25 cellular contexts compared by ENCODE assay signal in the genomic region with DNA sequence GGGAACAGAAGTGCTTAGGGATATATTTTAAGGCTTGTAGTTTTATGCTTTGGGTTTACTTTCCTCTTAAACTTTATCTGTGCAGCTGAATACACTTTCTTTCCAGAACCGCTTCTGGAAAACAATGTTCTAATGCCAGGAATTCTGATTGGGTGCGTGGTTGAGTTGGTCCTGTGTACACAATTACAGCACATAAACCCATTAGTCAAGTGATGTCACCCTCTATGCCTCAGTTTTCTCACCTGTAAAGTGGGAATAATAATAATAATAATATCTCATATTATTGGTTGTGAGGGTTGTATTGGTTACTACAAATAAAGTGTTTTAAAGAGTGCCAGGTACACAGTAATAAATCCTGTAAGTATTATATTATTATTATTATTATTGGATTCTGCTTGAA.
"Had no signal": no experiment of that assay in that cellular context is flagged by ENCODE, and none has a peak within 500 bp of the region (broad histone marks: within the 10 kb centered on the region; RNA-seq: fewer than 3 reads in every experiment).

No MANE protein-coding gene starts in this region.

- ATAC-seq: activated naive CD4-positive, alpha-beta T cell treated with anti-CD3 and anti-CD28 coated beads, Interleukin-2, amount 50 U/mL, for 72 hours; activated T-helper 17 cell treated with anti-CD3 and anti-CD28 coated beads, Interleukin-2, amount 50 U/mL, for 72 hours; effector memory CD8-positive, alpha-beta T cell; mucosa of descending colon; naive thymus-derived CD8-positive, alpha-beta T cell had no signal

- H3K4me1 Mint-ChIP-seq: activated T-helper 17 cell treated with anti-CD3 and anti-CD28 coated beads, Interleukin-2, amount 50 U/mL, for 72 hours; neural progenitor cell had no signal

- H3K36me3 Mint-ChIP-seq: activated naive CD4-positive, alpha-beta T cell treated with anti-CD3 and anti-CD28 coated beads, Interleukin-2, amount 50 U/mL, for 72 hours; memory B cell; naive thymus-derived CD8-positive, alpha-beta T cell; neural progenitor cell had no signal

- DNase-seq: activated CD4-positive, alpha-beta T cell treated with anti-CD3 and anti-CD28 coated beads, Interleukin-2, amount 50 U/mL, for 1 hour; activated CD4-positive, CD25-positive, alpha-beta regulatory T cell treated with anti-CD3 and anti-CD28 coated beads, Interleukin-2, amount 50 U/mL, for 72 hours; activated T-cell treated with anti-CD3 and anti-CD28 coated beads, Interleukin-2, amount 50 U/mL, for 24 hours; central memory CD4-positive, alpha-beta T cell; dorsolateral prefrontal cortex; effector memory CD8-positive, alpha-beta T cell; hippocampal formation; left ventricle myocardium superior; mucosa of descending colon; naive thymus-derived CD8-positive, alpha-beta T cell; stimulated activated CD4-positive, alpha-beta T cell treated with anti-CD3 and anti-CD28 coated beads, Interleukin-1b, Interleukin-23, amount 100 ng/mL, for 48 hours; T-helper 1 cell; trophoblast cell; WERI-Rb-1 had no signal

- H3K27ac ChIP-seq: dorsolateral prefrontal cortex, neural progenitor cell, vagina, WERI-Rb-1 had no signal

- H3K4me2 ChIP-seq: neural progenitor cell had no signal

- H3K27me3 Mint-ChIP-seq: activated T-helper 17 cell treated with anti-CD3 and anti-CD28 coated beads, Interleukin-2, amount 50 U/mL, for 72 hours; effector memory CD8-positive, alpha-beta T cell; memory B cell; naive thymus-derived CD8-positive, alpha-beta T cell; stimulated activated naive CD8-positive, alpha-beta T cell treated with anti-CD3 and anti-CD28 coated beads, Interleukin-15, Interleukin-2, amounts not matched to agents 100 ng/mL and 50 ng/mL, for 24 hours had no signal

- H3K36me3 ChIP-seq: esophagus muscularis mucosa, neural progenitor cell, vagina, WERI-Rb-1 had no signal

- H3K9ac ChIP-seq: neural progenitor cell had no signal

- H3K9me3 Mint-ChIP-seq: activated T-cell treated with anti-CD3 and anti-CD28 coated beads, Interleukin-2, amount 50 U/mL, for 24 hours; activated T-helper 17 cell treated with anti-CD3 and anti-CD28 coated beads, Interleukin-2, amount 50 U/mL, for 72 hours; effector memory CD8-positive, alpha-beta T cell; memory B cell; neural progenitor cell; stimulated activated naive CD8-positive, alpha-beta T cell treated with anti-CD3 and anti-CD28 coated beads, Interleukin-15, Interleukin-2, amounts not matched to agents 100 ng/mL and 50 ng/mL, for 24 hours had no signal

- H2AFZ ChIP-seq: neural progenitor cell had no signal

- H3K4me3 ChIP-seq: dorsolateral prefrontal cortex, esophagus muscularis mucosa, mucosa of descending colon, neural progenitor cell, vagina had no signal

- H3K4me3 Mint-ChIP-seq: activated T-cell treated with anti-CD3 and anti-CD28 coated beads, Interleukin-2, amount 50 U/mL, for 24 hours; activated T-helper 17 cell treated with anti-CD3 and anti-CD28 coated beads, Interleukin-2, amount 50 U/mL, for 72 hours; effector memory CD8-positive, alpha-beta T cell; memory B cell; naive thymus-derived CD8-positive, alpha-beta T cell; neural progenitor cell; stimulated activated naive CD8-positive, alpha-beta T cell treated with anti-CD3 and anti-CD28 coated beads, Interleukin-15, Interleukin-2, amounts not matched to agents 100 ng/mL and 50 ng/mL, for 24 hours had no signal

- H3K27me3 ChIP-seq: esophagus muscularis mucosa, neural progenitor cell, vagina had no signal

- H3K4me1 ChIP-seq: neural progenitor cell, vagina had no signal

- FAIRE-seq: colon, endothelial cell of umbilical vein, frontal cortex, TTC549 had no signal

- H3K27ac Mint-ChIP-seq: activated naive CD4-positive, alpha-beta T cell treated with anti-CD3 and anti-CD28 coated beads, Interleukin-2, amount 50 U/mL, for 72 hours; activated T-cell treated with anti-CD3 and anti-CD28 coated beads, Interleukin-2, amount 50 U/mL, for 24 hours; activated T-helper 17 cell treated with anti-CD3 and anti-CD28 coated beads, Interleukin-2, amount 50 U/mL, for 72 hours; effector memory CD8-positive, alpha-beta T cell; memory B cell; naive thymus-derived CD8-positive, alpha-beta T cell; neural progenitor cell; stimulated activated naive CD8-positive, alpha-beta T cell treated with anti-CD3 and anti-CD28 coated beads, Interleukin-15, Interleukin-2, amounts not matched to agents 100 ng/mL and 50 ng/mL, for 24 hours had no signal

- H3K9me3 ChIP-seq: esophagus muscularis mucosa, mucosa of descending colon, vagina had no signal
